ENCODE assay signal across 25 cellular contexts in the genomic region with DNA sequence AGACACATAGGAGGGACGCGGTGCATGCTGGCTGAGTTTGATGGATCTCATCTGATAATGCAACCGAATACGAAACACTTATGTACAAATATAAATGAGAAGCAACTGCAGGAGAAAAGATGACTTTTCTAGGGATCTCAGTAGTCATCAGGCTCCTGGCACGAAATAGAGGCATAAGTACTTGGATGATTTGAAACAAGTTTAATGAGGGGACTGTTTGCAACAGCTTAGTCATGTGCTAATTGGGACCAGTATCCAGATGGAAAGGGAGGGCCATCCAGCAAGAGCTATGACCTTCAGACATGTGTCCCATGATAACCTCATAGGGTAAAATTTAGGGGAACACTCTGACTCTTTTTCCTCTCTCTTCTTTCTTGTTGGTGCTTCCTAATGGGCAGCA.
A peak's percentile ranks its signal among the peaks of the same experiment; 100 is the strongest.
DNase-seq lines count a peak whose midpoint lies in the region; ATAC-seq and TF ChIP-seq lines count a peak whose summit lies in the region.
"Had no signal": no experiment of that assay in that cellular context is flagged by ENCODE, and none has a peak within 500 bp of the region (broad histone marks: within the 10 kb centered on the region; RNA-seq: fewer than 3 reads in every experiment).

No MANE protein-coding gene starts in this region.

- H3K4me2 ChIP-seq in GM23248 (ENCODE audit: unreplicated experiment) = no peak overlapping the region
- H3K4me2 ChIP-seq: KMS-11, PC-9 had no signal

- H3K9me3 Mint-ChIP-seq in activated naive CD4-positive, alpha-beta T cell treated with anti-CD3 and anti-CD28 coated beads, Interleukin-2, amount 10 ng/mL, durations not matched to agents 7 days and 5 days = no peaks in the 10 kb centered on the region
- H3K9me3 Mint-ChIP-seq: T-cell had no signal

- CTCF ChIA-PET in activated naive CD4-positive, alpha-beta T cell treated with anti-CD3 and anti-CD28 coated beads, Interleukin-2, amount 10 ng/mL, durations not matched to agents 7 days and 5 days (lab: Charles Lee) = interaction anchor here (1.3 to 1.9 kb wide), 2 partner anchors 35 to 97 kb away, joined by 3 to 10 read pairs; no protein-coding TSS in a partner anchor

- no peak overlapping the region for H2AFZ ChIP-seq in GM23248
- H2AFZ ChIP-seq: PC-9 had no signal

- peaks cover 35% of the 10 kb centered on the region for H3K4me1 Mint-ChIP-seq in activated naive CD4-positive, alpha-beta T cell treated with anti-CD3 and anti-CD28 coated beads, Interleukin-2, amount 10 ng/mL, durations not matched to agents 7 days and 5 days

- WGBS in GM23248 (ENCODE audit: low coverage in 1 of 2, low lambda C conversion rate in 2 of 2, missing lambda C conversion rate in 2 of 2), 2 experiments = 32 to 38% methylated on average over 5 of the region's 5 CpGs

- H4K20me1 ChIP-seq in GM23248 (ENCODE audit: insufficient read depth) = no peaks in the 10 kb centered on the region

- H3K9ac ChIP-seq in GM23248 (no peak overlapping the region), SK-N-MC (ENCODE audit: insufficient read length) (no peak overlapping the region)
- H3K9ac ChIP-seq: KMS-11 had no signal

- H3K4me3 ChIP-seq in AG10803 (ENCODE audit: low read length) (no peak overlapping the region), GM23248 (no peak overlapping the region), SK-N-MC (no peak overlapping the region), foreskin fibroblast (ENCODE audit: low read depth in 1 of 2, low read length in 2 of 2) (no peak overlapping the region)
- H3K4me3 ChIP-seq: PC-9, SJSA1 had no signal

- in situ Hi-C loops in GM23248 (cut with MboI) = no loop called here

- H3K4me3 Mint-ChIP-seq in activated naive CD4-positive, alpha-beta T cell treated with anti-CD3 and anti-CD28 coated beads, Interleukin-2, amount 10 ng/mL, durations not matched to agents 7 days and 5 days = no peak overlapping the region
- H3K4me3 Mint-ChIP-seq: CD4-positive, alpha-beta memory T cell; T-cell had no signal

- H3F3A ChIP-seq in GM23248 (ENCODE audit: insufficient read depth) = no peaks in the 10 kb centered on the region

- H3K27me3 Mint-ChIP-seq in activated naive CD4-positive, alpha-beta T cell treated with anti-CD3 and anti-CD28 coated beads, Interleukin-2, amount 10 ng/mL, durations not matched to agents 7 days and 5 days = peaks cover 28% of the 10 kb centered on the region

- peaks cover 26% of the 10 kb centered on the region for H3K27me3 ChIP-seq in GM23248 (replicated peaks; ENCODE audit: insufficient read depth)
- H3K27me3 ChIP-seq: SJSA1 had no signal

- DNase-seq in AG10803 (ENCODE audit: low read depth) (peak; percentile 29), GM23248 (peak; percentile 14), SK-N-MC (ENCODE audit: low read depth, low spot score) (no peak), foreskin fibroblast (peak; percentile 28 to 72), ureter (ENCODE audit: low spot score) (no peak)
- no peak for DNase-seq in activated naive CD4-positive, alpha-beta T cell treated with anti-CD3 and anti-CD28 coated beads, Interleukin-2, amount 10 ng/mL, durations not matched to agents 7 days and 5 days
- DNase-seq: C1 segment of cervical spinal cord; Caco-2; CD4-positive, alpha-beta memory T cell; DMS153; DND-41; HCEC 1CT; IMR-90; MM.1S; NCI-H2029; NCI-H226; NCI-H510A; NCI-H748 treated with DMSO at 0.1 percent for 48 hours; NK-92 treated with Interleukin-12 subunit alpha and Interleukin-12 subunit beta, amount 100 ng/mL, for 24 hours; T-cell had no signal

- H3K4me1 ChIP-seq in GM23248 (ENCODE audit: insufficient read depth) = no peaks in the 10 kb centered on the region
- H3K4me1 ChIP-seq: Caco-2 had no signal

- H3K9me2 ChIP-seq in GM23248 (ENCODE audit: insufficient read depth) = no peaks in the 10 kb centered on the region

- TF ChIP-seq CTCF in AG10803 (conservative IDR thresholded peaks at IDR 0.05; ENCODE audit: low read length) (no peak), foreskin fibroblast (IDR thresholded peaks at IDR 0.05; ENCODE audit: low read depth, low read length) (no peak)

- H3K27ac Mint-ChIP-seq in activated naive CD4-positive, alpha-beta T cell treated with anti-CD3 and anti-CD28 coated beads, Interleukin-2, amount 10 ng/mL, durations not matched to agents 7 days and 5 days = no peak overlapping the region
- H3K27ac Mint-ChIP-seq: CD4-positive, alpha-beta memory T cell; T-cell had no signal

- H3K36me3 ChIP-seq in GM23248 (ENCODE audit: low read depth) (no peaks in the 10 kb centered on the region), SK-N-MC (ENCODE audit: insufficient read depth, low read length) (no peaks in the 10 kb centered on the region)
- H3K36me3 ChIP-seq: SJSA1 had no signal

- H3K79me2 ChIP-seq in GM23248 (ENCODE audit: insufficient read depth) = no peaks in the 10 kb centered on the region

- no peak for ATAC-seq in HG03039 (IDR thresholded peaks at IDR 0.05; ENCODE audit: unreplicated experiment)
- ATAC-seq: Right ventricle myocardium inferior, T-cell had no signal

- no peaks in the 10 kb centered on the region for H3K9me3 ChIP-seq in GM23248 (ENCODE audit: low read depth)
- no peaks in the 10 kb centered on the region for H3K9me3 ChIP-seq in SK-N-MC (ENCODE audit: low read depth, low read length)
- H3K9me3 ChIP-seq: Caco-2, SJSA1 had no signal

- H3K36me3 Mint-ChIP-seq in activated naive CD4-positive, alpha-beta T cell treated with anti-CD3 and anti-CD28 coated beads, Interleukin-2, amount 10 ng/mL, durations not matched to agents 7 days and 5 days = no peaks in the 10 kb centered on the region
- H3K36me3 Mint-ChIP-seq: CD4-positive, alpha-beta memory T cell; T-cell had no signal

- H3K27ac ChIP-seq in GM23248 = no peak overlapping the region
- peak overlapping the region; percentile 19; the same call in 1 of the 2 replicates for H3K27ac ChIP-seq in SK-N-MC
- H3K27ac ChIP-seq: KMS-11, PC-9, SJSA1 had no signal

Comparison
In these comparisons a context has a peak if more than half of its experiments do, and no peak if none do; other contexts are left out.
1. DNase-seq: peak in AG10803 (single experiment), GM23248 (single experiment) and foreskin fibroblast (2 of 2); none in SK-N-MC (single experiment), ureter (single experiment) and activated naive CD4-positive, alpha-beta T cell treated with anti-CD3 and anti-CD28 coated beads, Interleukin-2, amount 10 ng/mL, durations not matched to agents 7 days and 5 days (single experiment).